In genomic region chr11:27427183-27427980, GRCh38 we compare ENCODE assay signal across 19 cellular contexts. TPM values are rescaled to one million over a fixed set of nuclear protein-coding genes. Genes with fewer than 3 reads are reported as not detected.
DNase-seq lines count a peak whose midpoint lies in the region; ATAC-seq and TF ChIP-seq lines count a peak whose summit lies in the region.
"Had no signal": no experiment of that assay in that cellular context is flagged by ENCODE, and none has a peak within 500 bp of the region (broad histone marks: within the 10 kb centered on the region; RNA-seq: fewer than 3 reads in every experiment).

No MANE protein-coding gene starts in this region.

- H4K91ac ChIP-seq in IMR-90 (ENCODE audit: insufficient read depth, low read depth, low read length), result no peak overlapping the region

- no peak overlapping the region for H3K27ac ChIP-seq in IMR-90 (ENCODE audit: insufficient read depth, low read length)
- no peak overlapping the region for H3K27ac ChIP-seq in mesendoderm (ENCODE audit: low read depth, low read length)
- H3K27ac ChIP-seq: SK-N-MC had no signal

- no peak overlapping the region for H2BK20ac ChIP-seq in IMR-90 (ENCODE audit: low read depth, low read length)

- no peak overlapping the region for H2AFZ ChIP-seq in IMR-90 (replicated peaks; ENCODE audit: low read length, poor library complexity)

- in situ Hi-C loops in IMR-90 (cut with MboI; ENCODE audit: low sequenced_read_pairs), result no loop called here
- in situ Hi-C loops in KBM-7 (cut with MboI; ENCODE audit: low pct_unique_long_range_greater_than_20kb, low sequenced_read_pairs), result no loop called here

- H2BK5ac ChIP-seq in IMR-90 (ENCODE audit: low read depth, low read length, poor library complexity, severe bottlenecking) (no peak overlapping the region), mesendoderm (ENCODE audit: low read length) (no peak overlapping the region)

- H3K9ac ChIP-seq in IMR-90 (ENCODE audit: low read depth, low read length) (no peak overlapping the region), mesendoderm (ENCODE audit: low read length) (no peak overlapping the region)

- H3K9me1 ChIP-seq in IMR-90 (ENCODE audit: insufficient read depth, low read length), result peaks cover 4% of the 10 kb centered on the region

- intact Hi-C loops in IMR-90 (cut with micrococcal nuclease), result no loop called here

- no peak overlapping the region for H3K14ac ChIP-seq in IMR-90 (replicated peaks; ENCODE audit: low read depth, low read length)

- H2AK9ac ChIP-seq in IMR-90 (replicated peaks; ENCODE audit: low read depth, low read length, poor library complexity), result no peak overlapping the region

- no peaks in the 10 kb centered on the region for H4K20me1 ChIP-seq in IMR-90 (ENCODE audit: insufficient read depth, low read length)

- TF ChIP-seq RAD21 in IMR-90 (IDR thresholded peaks at IDR 0.05; ENCODE audit: low read length), result no peak

- peaks cover 13% of the 10 kb centered on the region for H3K79me2 ChIP-seq in mesendoderm (ENCODE audit: control insufficient read depth, insufficient read depth, low read length)

- dilution Hi-C loops in IMR-90 (cut with HindIII; ENCODE audit: low sequenced_read_pairs, unreplicated experiment), result no loop called here

- H3K79me1 ChIP-seq in IMR-90 (ENCODE audit: low read depth in 1 of 2, low read length in 2 of 2) (peaks cover 0 to 6% of the 10 kb centered on the region in 2 experiments; a peak in 1 of 4 replicates), mesendoderm (ENCODE audit: low read length) (peaks cover 16% of the 10 kb centered on the region)

- H3K18ac ChIP-seq in IMR-90 (ENCODE audit: low read depth, low read length) (no peak overlapping the region), mesendoderm (ENCODE audit: low read length) (no peak overlapping the region)

- H3K4me2 ChIP-seq in IMR-90 (ENCODE audit: low read depth, low read length), result peak overlapping the region; percentile 53
- H3K4me2 ChIP-seq in mesendoderm (ENCODE audit: low read length), result no peak overlapping the region

- 50% methylated on average over 1 of the region's 7 CpGs; no CpG with 5 or more reads in 1 of the 2 experiments for WGBS in IMR-90 (ENCODE audit: extremely low coverage in 2 of 2, insufficient read length in 1 of 2), 2 experiments
- WGBS in mesendoderm (ENCODE audit: extremely low coverage, insufficient coverage, low lambda C conversion rate), result no CpG with 5 or more reads among the region's 7 CpGs

- H4K8ac ChIP-seq in IMR-90 (ENCODE audit: low read depth in 2 of 2, low read length in 2 of 2) (no peak overlapping the region), mesendoderm (ENCODE audit: low read depth, low read length) (no peak overlapping the region)

- TF ChIP-seq CTCF in IMR-90 (conservative IDR thresholded peaks at IDR 0.05; ENCODE audit: low read depth, low read length), result no peak

- CTCF ChIA-PET in IMR-90 (lab: Yijun Ruan, JAX), result interaction anchor here (0.6 to 0.8 kb wide), 3 partner anchors 26 to 837 kb away, joined by 3 to 6 read pairs (median 4); no protein-coding TSS in a partner anchor

- no peak overlapping the region for H4K5ac ChIP-seq in IMR-90 (ENCODE audit: low read depth, low read length)
- H4K5ac ChIP-seq in mesendoderm (ENCODE audit: low read length), result no peak overlapping the region

- H2BK120ac ChIP-seq in IMR-90 (ENCODE audit: low read depth, low read length) (no peak overlapping the region), mesendoderm (ENCODE audit: low read depth, low read length) (no peak overlapping the region)

- no TSS peak for BruUV-seq in IMR-90 (replicated peaks; lab: Mats Ljungman, UMichigan)

- H3K23ac ChIP-seq in IMR-90 (ENCODE audit: low read depth, low read length), result no peak overlapping the region
- no peak overlapping the region for H3K23ac ChIP-seq in mesendoderm (ENCODE audit: low read length)

- H3K4ac ChIP-seq in IMR-90 (ENCODE audit: low read depth, low read length) (no peak overlapping the region), mesendoderm (ENCODE audit: low read depth, low read length) (no peak overlapping the region)

- H2BK15ac ChIP-seq in IMR-90 (ENCODE audit: low read depth, low read length) (no peak overlapping the region), mesendoderm (replicated peaks; ENCODE audit: low read depth) (no peak overlapping the region)

- H3K36me3 ChIP-seq in IMR-90 (ENCODE audit: control insufficient read depth, insufficient read depth, low read length), result no peaks in the 10 kb centered on the region
- H3K36me3 ChIP-seq in mesendoderm (ENCODE audit: control insufficient read depth, insufficient read depth, low read length), result no peaks in the 10 kb centered on the region

- H3K4me3 ChIP-seq in IMR-90 (ENCODE audit: insufficient read depth, low read depth, low read length), result no peak overlapping the region
- H3K4me3 ChIP-seq in mesendoderm (ENCODE audit: low read length), result no peak overlapping the region
- H3K4me3 ChIP-seq: GM12878, lung, SK-N-MC had no signal

- no peak for TF ChIP-seq POLR2A in IMR-90 (IDR thresholded peaks at IDR 0.05; ENCODE audit: low read depth, low read length)

- H3K27me3 ChIP-seq in IMR-90 (ENCODE audit: control insufficient read depth, insufficient read depth, low read length), result no peaks in the 10 kb centered on the region
- H3K27me3 ChIP-seq in mesendoderm (ENCODE audit: insufficient read depth, low read length, poor library complexity), result no peaks in the 10 kb centered on the region

- H3K9me3 ChIP-seq in IMR-90 (ENCODE audit: control insufficient read depth, insufficient read depth, low read length), result no peaks in the 10 kb centered on the region

- POLR2A ChIA-PET in IMR-90 (lab: Charles Lee; ENCODE audit: unreplicated experiment), result no interaction called here

- peak; percentile 42 for DNase-seq in AG08395 (ENCODE audit: low spot score)
- DNase-seq in IMR-90, result peak; percentile 34
- DNase-seq in dermis blood vessel endothelial cell, result peak; percentile 51
- peak; percentile 73 for DNase-seq in mesendoderm
- DNase-seq in activated naive CD4-positive, alpha-beta T cell (lab: John Stamatoyannopoulos, UW), result no peak
- DNase-seq in NCI-H1105 treated with DMSO at 0.1 percent for 48 hours (lab: John Stamatoyannopoulos, UW), result no peak
- DNase-seq in KBM-7, result no peak
- DNase-seq: amygdala; DMS53; hypothalamus; NCI-H1436 treated with DMSO at 0.1 percent for 48 hours; NK-92 treated with Interleukin-12 subunit alpha and Interleukin-12 subunit beta, amount 100 ng/mL, for 24 hours; posterior cingulate gyrus; stimulated activated CD4-positive, alpha-beta T cell treated with anti-CD3 and anti-CD28 coated beads, Interleukin-4, amount 100 ng/mL, for 24 hours; stimulated activated naive B cell treated with anti-CD40 and anti-IgM and Interleukin-4, amounts not matched to agents 10 μg/mL and 1 μg/mL and 100 μg/mL, for 72 hours had no signal

- H3K56ac ChIP-seq in IMR-90 (ENCODE audit: extremely low read depth, insufficient read depth, low read length), result no peak overlapping the region
- H3K56ac ChIP-seq in mesendoderm (ENCODE audit: low read length), result peak overlapping the region; percentile 43

- H3K4me1 ChIP-seq in IMR-90 (ENCODE audit: control insufficient read depth, insufficient read depth, low read length) (peaks cover 4% of the 10 kb centered on the region), mesendoderm (ENCODE audit: control insufficient read depth, low read depth, low read length) (peaks cover 10% of the 10 kb centered on the region)

- ATAC-seq in IMR-90 (ENCODE audit: low read depth) (no peak), GM19455 (IDR thresholded peaks at IDR 0.05; ENCODE audit: unreplicated experiment) (no peak)
- ATAC-seq: GM12878; stimulated activated naive B cell treated with anti-CD40 and anti-IgM and Interleukin-4, amounts not matched to agents 10 μg/mL and 1 μg/mL and 100 μg/mL, for 72 hours had no signal

- H2AK5ac ChIP-seq in IMR-90 (ENCODE audit: low read depth, low read length) (no peak overlapping the region), mesendoderm (ENCODE audit: low read length) (no peak overlapping the region)

TF ChIP-seq in IMR-90, 13 proteins besides CTCF, POLR2A, EP300 and RAD21:
- TF ChIP-seq NFE2L2 (IDR thresholded peaks at IDR 0.05; ENCODE audit: low read depth, low read length), result no peak

RNA-seq across cellular contexts. Expression of gene LGR4, which starts 45.2 kb away (rescaled TPM):
- total RNA-seq in IMR-90 (2012; rRNA removed), result 6.8 and 8.1 TPM in 2 replicates
- 2.2 and 2.9 TPM in 2 replicates for polyA plus RNA-seq in IMR-90 (2012; rRNA removed)
- 0.85 and 0.88 TPM in 2 replicates for polyA plus RNA-seq in IMR-90 (2012; cell fraction: cytosol; rRNA removed)
- 2.3 and 9.8 TPM in 2 replicates for polyA plus RNA-seq in IMR-90 (2012; cell fraction: nucleus; rRNA removed; ENCODE audit: low replicate concordance)
- 1.9 and 3.6 TPM in 2 replicates for total RNA-seq in dermis blood vessel endothelial cell
- 13.6 TPM for polyA plus RNA-seq in mesendoderm (2013, experiment 1 of 2)
- polyA plus RNA-seq in mesendoderm (2013, experiment 2 of 2), result 15.2 TPM

Comparison
In these comparisons a context has a peak if more than half of its experiments do, and no peak if none do; other contexts are left out.
1. DNase-seq: peak in AG08395 (single experiment), IMR-90 (single experiment), dermis blood vessel endothelial cell (single experiment) and mesendoderm (single experiment); none in activated naive CD4-positive, alpha-beta T cell (0 of 4), NCI-H1105 treated with DMSO at 0.1 percent for 48 hours (single experiment) and KBM-7 (single experiment).